Comparison of ENCODE assay signal across 14 cellular contexts in the genomic region with DNA sequence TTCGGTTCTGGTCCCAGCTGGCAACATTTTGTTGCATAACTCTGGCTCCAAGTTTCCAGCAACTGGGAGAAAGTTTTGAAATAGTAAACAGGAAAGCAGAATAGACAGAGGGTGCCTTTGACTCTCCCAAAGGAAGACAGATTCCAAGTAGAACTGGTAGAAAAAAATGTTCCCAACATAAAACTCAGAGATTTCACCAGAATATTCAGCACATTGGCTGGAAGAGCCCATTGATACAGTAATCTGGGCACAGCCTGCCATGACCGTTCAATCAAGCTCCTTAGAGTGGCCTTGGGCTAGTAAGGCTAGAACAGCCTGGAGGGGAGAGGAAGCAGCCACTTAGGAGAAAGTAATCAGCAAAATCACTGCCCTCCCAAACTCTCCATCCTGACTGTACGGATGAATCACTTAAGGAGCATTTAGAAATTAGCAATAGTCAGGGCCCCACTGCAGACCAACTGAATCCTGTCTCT.
A peak's percentile ranks its signal among the peaks of the same experiment; 100 is the strongest.
DNase-seq lines count a peak whose midpoint lies in the region; ATAC-seq, FAIRE-seq and TF ChIP-seq lines count a peak whose summit lies in the region.
"Had no signal": no experiment of that assay in that cellular context is flagged by ENCODE, and none has a peak within 500 bp of the region (broad histone marks: within the 10 kb centered on the region; RNA-seq: fewer than 3 reads in every experiment).

No MANE protein-coding gene starts in this region.

- no peaks in the 10 kb centered on the region for H3K27me3 ChIP-seq in adipocyte (replicated peaks; ENCODE audit: control insufficient read depth, insufficient read depth, low read length)
- no peaks in the 10 kb centered on the region for H3K27me3 ChIP-seq in foreskin keratinocyte
- H3K27me3 ChIP-seq in pancreas, result no peaks in the 10 kb centered on the region
- H3K27me3 ChIP-seq in naive thymus-derived CD4-positive, alpha-beta T cell (ENCODE audit: control insufficient read depth in 2 of 2, insufficient read depth in 2 of 2, low read length in 2 of 2), result no peaks in the 10 kb centered on the region

- TF ChIP-seq CTCF in foreskin keratinocyte (conservative IDR thresholded peaks at IDR 0.05) (no peak), pancreas (IDR thresholded peaks at IDR 0.05) (no peak)

- peaks cover 0 to 39% (median 0%) of the 10 kb centered on the region in 5 donors for H3K27me3 Mint-ChIP-seq in naive thymus-derived CD4-positive, alpha-beta T cell

- H3K4me1 ChIP-seq in adipocyte (ENCODE audit: control insufficient read depth, insufficient read depth, low read length), result peaks cover 46% of the 10 kb centered on the region
- peaks cover 19% of the 10 kb centered on the region for H3K4me1 ChIP-seq in foreskin keratinocyte
- no peaks in the 10 kb centered on the region for H3K4me1 ChIP-seq in pancreas
- H3K4me1 ChIP-seq in naive thymus-derived CD4-positive, alpha-beta T cell (ENCODE audit: control insufficient read depth in 2 of 2, insufficient read depth in 2 of 2, low read length in 2 of 2), result peaks cover 0 to 15% of the 10 kb centered on the region in 2 donors

- peak overlapping the region in 3 of 9 donors; percentile 21 to 55 (median 50) for H3K27ac Mint-ChIP-seq in naive thymus-derived CD4-positive, alpha-beta T cell
- H3K27ac Mint-ChIP-seq in stimulated activated effector memory CD8-positive, alpha-beta T cell treated with anti-CD3 and anti-CD28 coated beads, Interleukin-12 subunit alpha, Interleukin-12 subunit beta, amount 100 ng/mL, for 72 hours, result no peak overlapping the region

- H3K27ac ChIP-seq in foreskin keratinocyte (no peak overlapping the region), pancreas (no peak overlapping the region)
- no peak overlapping the region for H3K27ac ChIP-seq in naive thymus-derived CD4-positive, alpha-beta T cell (ENCODE audit: low read depth, low read length)

- peaks cover 10 to 69% (median 50%) of the 10 kb centered on the region in 7 donors for H3K4me1 Mint-ChIP-seq in naive thymus-derived CD4-positive, alpha-beta T cell
- H3K4me1 Mint-ChIP-seq in stimulated activated effector memory CD8-positive, alpha-beta T cell treated with anti-CD3 and anti-CD28 coated beads, Interleukin-12 subunit alpha, Interleukin-12 subunit beta, amount 100 ng/mL, for 72 hours, result peaks cover 23% of the 10 kb centered on the region

- WGBS in pancreas, 2 donors, result 56 to 67% methylated on average over 3 of the region's 3 CpGs

- H3K4me3 Mint-ChIP-seq in naive thymus-derived CD4-positive, alpha-beta T cell, result no peak overlapping the region
- no peak overlapping the region for H3K4me3 Mint-ChIP-seq in stimulated activated effector memory CD8-positive, alpha-beta T cell treated with anti-CD3 and anti-CD28 coated beads, Interleukin-12 subunit alpha, Interleukin-12 subunit beta, amount 100 ng/mL, for 72 hours

- CTCF ChIA-PET in naive thymus-derived CD4-positive, alpha-beta T cell (lab: Charles Lee), result no interaction called here

- H3K9me3 Mint-ChIP-seq in naive thymus-derived CD4-positive, alpha-beta T cell, result peaks cover 0 to 6% (median 0%) of the 10 kb centered on the region in 11 donors
- no peaks in the 10 kb centered on the region for H3K9me3 Mint-ChIP-seq in stimulated activated effector memory CD8-positive, alpha-beta T cell treated with anti-CD3 and anti-CD28 coated beads, Interleukin-12 subunit alpha, Interleukin-12 subunit beta, amount 100 ng/mL, for 72 hours

- TF ChIP-seq POLR2A in GM18505 (IDR thresholded peaks at IDR 0.05; ENCODE audit: borderline replicate concordance, extremely low read depth, insufficient read depth, insufficient read length), result no peak

- H3K9ac ChIP-seq in adipocyte (ENCODE audit: low read length), result peak overlapping the region; percentile 71

- ATAC-seq in foreskin keratinocyte, result peak; percentile 72
- peak in 3 of 4 donors; percentile 34 to 70 (median 35) for ATAC-seq in pancreas
- no peak for ATAC-seq in naive thymus-derived CD4-positive, alpha-beta T cell
- no peak for ATAC-seq in GM18505 (IDR thresholded peaks at IDR 0.05; ENCODE audit: unreplicated experiment)
- ATAC-seq in stimulated activated effector memory CD8-positive, alpha-beta T cell treated with anti-CD3 and anti-CD28 coated beads, Interleukin-12 subunit alpha, Interleukin-12 subunit beta, amount 100 ng/mL, for 72 hours, result no peak
- ATAC-seq: K562 had no signal

- intact Hi-C loops in pancreas (cut with DNase I), result no loop called here
- intact Hi-C loops in naive thymus-derived CD4-positive, alpha-beta T cell (cut with micrococcal nuclease), result no loop called here
- intact Hi-C loops in posterior vena cava (cut with DNase I), result no loop called here

- H3K4me3 ChIP-seq in adipocyte (ENCODE audit: low read length), result peak overlapping the region; percentile 38
- H3K4me3 ChIP-seq in pancreas, result no peak overlapping the region
- no peak overlapping the region for H3K4me3 ChIP-seq in naive thymus-derived CD4-positive, alpha-beta T cell (ENCODE audit: low read length)
- H3K4me3 ChIP-seq: K562 had no signal

- H3K36me3 ChIP-seq in adipocyte (ENCODE audit: control insufficient read depth, insufficient read depth, low read length, severe bottlenecking) (no peaks in the 10 kb centered on the region), pancreas (no peaks in the 10 kb centered on the region)
- H3K36me3 ChIP-seq in naive thymus-derived CD4-positive, alpha-beta T cell (ENCODE audit: control insufficient read depth in 2 of 3, insufficient read depth in 3 of 3, low read length in 3 of 3), result no peaks in the 10 kb centered on the region

- H3K36me3 Mint-ChIP-seq in naive thymus-derived CD4-positive, alpha-beta T cell, result peaks cover 4 to 19% (median 15%) of the 10 kb centered on the region in 5 donors
- no peaks in the 10 kb centered on the region for H3K36me3 Mint-ChIP-seq in stimulated activated effector memory CD8-positive, alpha-beta T cell treated with anti-CD3 and anti-CD28 coated beads, Interleukin-12 subunit alpha, Interleukin-12 subunit beta, amount 100 ng/mL, for 72 hours

- H3K9me3 ChIP-seq in adipocyte (ENCODE audit: control insufficient read depth, low read length) (no peaks in the 10 kb centered on the region), pancreas (no peaks in the 10 kb centered on the region)
- H3K9me3 ChIP-seq in naive thymus-derived CD4-positive, alpha-beta T cell (ENCODE audit: control insufficient read depth in 2 of 3, low read length in 3 of 3), result no peaks in the 10 kb centered on the region

- DNase-seq in AG08395 (ENCODE audit: low spot score), result peak; percentile 68
- DNase-seq in adipocyte (ENCODE audit: low read depth), result peak; percentile 73
- DNase-seq in foreskin keratinocyte, result peak in 1 of 2 donors; percentile 57
- no peak for DNase-seq in pancreas
- no peak for DNase-seq in naive thymus-derived CD4-positive, alpha-beta T cell
- no peak for DNase-seq in posterior vena cava (ENCODE audit: low spot score)
- no peak for DNase-seq in stimulated activated effector memory CD8-positive, alpha-beta T cell treated with anti-CD3 and anti-CD28 coated beads, Interleukin-12 subunit alpha, Interleukin-12 subunit beta, amount 100 ng/mL, for 72 hours (ENCODE audit: low spot score in 2 of 2)
- DNase-seq: kidney, NCI-H2227 treated with DMSO at 0.1 percent for 48 hours, T-helper 1 cell, trophoblast cell had no signal

- no peak for FAIRE-seq in pancreas (lab: Jason Lieb, UNC)
- FAIRE-seq: colon, K562, kidney had no signal

- POLR2A ChIA-PET in naive thymus-derived CD4-positive, alpha-beta T cell (lab: Charles Lee), result no interaction called here

Comparison
In these comparisons a context has a peak if more than half of its experiments do, and no peak if none do; other contexts are left out.
1. DNase-seq: peak in AG08395 (single experiment) and adipocyte (single experiment); none in pancreas (0 of 6), naive thymus-derived CD4-positive, alpha-beta T cell (0 of 9), posterior vena cava (single experiment) and stimulated activated effector memory CD8-positive, alpha-beta T cell treated with anti-CD3 and anti-CD28 coated beads, Interleukin-12 subunit alpha, Interleukin-12 subunit beta, amount 100 ng/mL, for 72 hours (0 of 2).
2. ATAC-seq: peak in foreskin keratinocyte (single experiment) and pancreas (3 of 4); none in naive thymus-derived CD4-positive, alpha-beta T cell (single experiment), GM18505 (single experiment) and stimulated activated effector memory CD8-positive, alpha-beta T cell treated with anti-CD3 and anti-CD28 coated beads, Interleukin-12 subunit alpha, Interleukin-12 subunit beta, amount 100 ng/mL, for 72 hours (single experiment).